Comparison of ENCODE assay signal across 19 cellular contexts in the genomic region with DNA sequence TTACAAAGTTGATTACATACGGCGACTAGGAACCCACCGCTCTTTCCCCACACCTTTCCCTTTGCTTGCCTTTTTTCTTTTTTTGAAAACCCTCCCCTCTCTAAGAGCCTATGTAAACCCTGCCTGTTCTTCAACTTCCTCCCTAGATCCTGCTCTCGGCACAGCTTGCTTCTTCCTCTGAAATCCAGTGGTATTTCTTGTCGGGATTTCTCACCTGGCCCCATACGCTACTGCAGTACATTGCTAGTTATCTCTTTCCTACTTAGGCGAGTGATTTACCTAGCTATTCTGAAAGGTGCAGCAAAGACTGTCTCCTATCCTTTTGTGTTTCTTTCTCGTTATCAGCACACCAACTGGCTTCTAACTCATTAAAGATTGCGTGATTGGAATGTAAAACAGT.
DNase-seq lines count a peak whose midpoint lies in the region; ATAC-seq and TF ChIP-seq lines count a peak whose summit lies in the region.
"Had no signal": no experiment of that assay in that cellular context is flagged by ENCODE, and none has a peak within 500 bp of the region (broad histone marks: within the 10 kb centered on the region; RNA-seq: fewer than 3 reads in every experiment).

No MANE protein-coding gene starts in this region.

- peak overlapping the region; percentile 39; the same call in 1 of the 2 replicates for H2BK20ac ChIP-seq in IMR-90 (ENCODE audit: low read depth, low read length)

- ATAC-seq in IMR-90 (ENCODE audit: low read depth) (no peak), gastroesophageal sphincter (no peak)
- ATAC-seq: A549 had no signal

- no peaks in the 10 kb centered on the region for H3K27me3 ChIP-seq in IMR-90 (ENCODE audit: control insufficient read depth, insufficient read depth, low read length)
- H3K27me3 ChIP-seq in gastroesophageal sphincter: no peaks in the 10 kb centered on the region
- H3K27me3 ChIP-seq: BE2C, SJCRH30 had no signal

- CTCF ChIA-PET in IMR-90 (lab: Yijun Ruan, JAX): no interaction called here

- in situ Hi-C loops in IMR-90 (cut with MboI; ENCODE audit: low sequenced_read_pairs): no loop called here

- peaks cover 12% of the 10 kb centered on the region for H3K9me1 ChIP-seq in IMR-90 (ENCODE audit: insufficient read depth, low read length)

- H3K4me3 ChIP-seq in IMR-90 (ENCODE audit: insufficient read depth, low read depth, low read length): no peak overlapping the region
- H3K4me3 ChIP-seq in gastroesophageal sphincter: no peak overlapping the region
- H3K4me3 ChIP-seq: A549, SJCRH30 had no signal

- H4K91ac ChIP-seq in IMR-90 (ENCODE audit: insufficient read depth, low read depth, low read length): no peak overlapping the region

- no TSS peak for BruUV-seq in IMR-90 (replicated peaks; lab: Mats Ljungman, UMichigan)

- H3K36me3 Mint-ChIP-seq in chondrocyte (ENCODE audit: low read depth) (peaks cover 5% of the 10 kb centered on the region), osteocyte (ENCODE audit: unreplicated experiment) (peaks cover 23% of the 10 kb centered on the region), immature natural killer cell (no peaks in the 10 kb centered on the region)

- H3K27me3 Mint-ChIP-seq in chondrocyte (ENCODE audit: low read depth): no peaks in the 10 kb centered on the region
- H3K27me3 Mint-ChIP-seq in osteocyte (ENCODE audit: unreplicated experiment): no peaks in the 10 kb centered on the region
- H3K27me3 Mint-ChIP-seq in immature natural killer cell (ENCODE audit: low read depth in 3 of 3): peaks cover 6 to 10% (median 9%) of the 10 kb centered on the region in 3 donors

- H3K36me3 ChIP-seq in IMR-90 (ENCODE audit: control insufficient read depth, insufficient read depth, low read length) (no peaks in the 10 kb centered on the region), gastroesophageal sphincter (no peaks in the 10 kb centered on the region)
- H3K36me3 ChIP-seq: BE2C, SJCRH30 had no signal

- no peak overlapping the region for H3K4me2 ChIP-seq in IMR-90 (ENCODE audit: low read depth, low read length)
- H3K4me2 ChIP-seq: A549, KMS-11 had no signal

- no peak for TF ChIP-seq RAD21 in IMR-90 (IDR thresholded peaks at IDR 0.05; ENCODE audit: low read length)

- DNase-seq in IMR-90 (no peak), chondrocyte (ENCODE audit: low spot score) (no peak), osteocyte (ENCODE audit: extremely low spot score, unreplicated experiment) (no peak), NCI-H510A (lab: John Stamatoyannopoulos, UW) (no peak), NCI-H69 (lab: John Stamatoyannopoulos, UW) (no peak), immature natural killer cell (no peak), substantia nigra (lab: John Stamatoyannopoulos, UW) (no peak)
- DNase-seq: BE2C, HCEC 1CT, NCI-H1105, NCI-H146, NCI-H2029 treated with DMSO at 0.1 percent for 48 hours, NCI-H226, NCI-H524, OCI-M1, SJCRH30 had no signal

- H3K23ac ChIP-seq in IMR-90 (ENCODE audit: low read depth, low read length): no peak overlapping the region; the same call in 1 of the 2 replicates

- intact Hi-C loops in IMR-90 (cut with micrococcal nuclease): loop anchor here (2.0 kb wide), 1 partner anchor 171 kb away; no protein-coding TSS in a partner anchor

- H2BK120ac ChIP-seq in IMR-90 (ENCODE audit: low read depth, low read length): peak overlapping the region; percentile 16; the same call in 1 of the 2 replicates

- POLR2A ChIA-PET in IMR-90 (lab: Charles Lee; ENCODE audit: unreplicated experiment): no interaction called here

- H3K4me3 Mint-ChIP-seq in chondrocyte (ENCODE audit: unreplicated experiment) (no peak overlapping the region), osteocyte (ENCODE audit: unreplicated experiment) (no peak overlapping the region), immature natural killer cell (no peak overlapping the region)

- H4K20me1 ChIP-seq in IMR-90 (ENCODE audit: insufficient read depth, low read length): no peaks in the 10 kb centered on the region

- peak overlapping the region; percentile 11 for H2AK5ac ChIP-seq in IMR-90 (ENCODE audit: low read depth, low read length)

- no peak overlapping the region for H2AFZ ChIP-seq in IMR-90 (replicated peaks; ENCODE audit: low read length, poor library complexity)

- H3K4me1 Mint-ChIP-seq in chondrocyte (ENCODE audit: low read depth) (peaks cover 84% of the 10 kb centered on the region), osteocyte (ENCODE audit: unreplicated experiment) (peaks cover 90% of the 10 kb centered on the region), immature natural killer cell (no peaks in the 10 kb centered on the region)

- peak overlapping the region in 1 of 2 experiments; percentile 7; a peak in 1 of 4 replicates for H4K8ac ChIP-seq in IMR-90 (ENCODE audit: low read depth in 2 of 2, low read length in 2 of 2)

- H3K27ac ChIP-seq in IMR-90 (ENCODE audit: insufficient read depth, low read length): no peak overlapping the region
- peak overlapping the region in 3 of 4 donors; percentile 77 to 80 (median 78) for H3K27ac ChIP-seq in gastroesophageal sphincter
- no peak overlapping the region for H3K27ac ChIP-seq in substantia nigra (ENCODE audit: low read depth, low read length, poor library complexity, severe bottlenecking)
- H3K27ac ChIP-seq: A549, KMS-11, SJCRH30 had no signal

- TF ChIP-seq POLR2A in IMR-90 (IDR thresholded peaks at IDR 0.05; ENCODE audit: low read depth, low read length): no peak
- no peak for TF ChIP-seq POLR2A in gastroesophageal sphincter (IDR thresholded peaks at IDR 0.05)

- 92% methylated on average over 7 of the region's 9 CpGs; no CpG with 5 or more reads in 1 of the 2 experiments for WGBS in IMR-90 (ENCODE audit: extremely low coverage in 2 of 2, insufficient read length in 1 of 2), 2 experiments
- WGBS in gastroesophageal sphincter (ENCODE audit: low coverage in 1 of 2), 2 donors: 89 to 92% methylated on average over 9 of the region's 9 CpGs

- peak overlapping the region; percentile 89 for H3K27ac Mint-ChIP-seq in chondrocyte (ENCODE audit: unreplicated experiment)
- H3K27ac Mint-ChIP-seq in osteocyte (ENCODE audit: unreplicated experiment): peak overlapping the region; percentile 92
- H3K27ac Mint-ChIP-seq in immature natural killer cell: no peak overlapping the region

- no peak overlapping the region for H3K14ac ChIP-seq in IMR-90 (replicated peaks; ENCODE audit: low read depth, low read length)

- dilution Hi-C loops in IMR-90 (cut with HindIII; ENCODE audit: low sequenced_read_pairs, unreplicated experiment): no loop called here

- no peaks in the 10 kb centered on the region for H3K9me3 ChIP-seq in IMR-90 (ENCODE audit: control insufficient read depth, insufficient read depth, low read length)
- H3K9me3 ChIP-seq in gastroesophageal sphincter: no peaks in the 10 kb centered on the region
- H3K9me3 ChIP-seq: A549, BE2C, SJCRH30 had no signal

- H3K18ac ChIP-seq in IMR-90 (ENCODE audit: low read depth, low read length): no peak overlapping the region

- peaks cover 0 to 11% of the 10 kb centered on the region in 2 experiments; a peak in 1 of 4 replicates for H3K79me1 ChIP-seq in IMR-90 (ENCODE audit: low read depth in 1 of 2, low read length in 2 of 2)

- no peak overlapping the region; the same call in 1 of the 2 replicates for H4K5ac ChIP-seq in IMR-90 (ENCODE audit: low read depth, low read length)

- H3K56ac ChIP-seq in IMR-90 (ENCODE audit: extremely low read depth, insufficient read depth, low read length): no peak overlapping the region; the same call in 1 of the 2 replicates

- peak overlapping the region; percentile 47; the same call in 2 of the 3 replicates for H2BK15ac ChIP-seq in IMR-90 (ENCODE audit: low read depth, low read length)

- no peak overlapping the region for H2AK9ac ChIP-seq in IMR-90 (replicated peaks; ENCODE audit: low read depth, low read length, poor library complexity)

- no peak overlapping the region for H3K9ac ChIP-seq in IMR-90 (ENCODE audit: low read depth, low read length)
- H3K9ac ChIP-seq: KMS-11 had no signal

- TF ChIP-seq CTCF in IMR-90 (conservative IDR thresholded peaks at IDR 0.05; ENCODE audit: low read depth, low read length) (no peak), chondrocyte (IDR thresholded peaks at IDR 0.05) (no peak), gastroesophageal sphincter (IDR thresholded peaks at IDR 0.05) (no peak), osteocyte (IDR thresholded peaks at IDR 0.05) (no peak)

- H3K4me1 ChIP-seq in IMR-90 (ENCODE audit: control insufficient read depth, insufficient read depth, low read length) (peaks cover 15% of the 10 kb centered on the region), gastroesophageal sphincter (peaks cover 2 to 52% (median 22%) of the 10 kb centered on the region in 3 donors)
- H3K4me1 ChIP-seq: A549, BE2C had no signal

- no peaks in the 10 kb centered on the region for H3K9me3 Mint-ChIP-seq in chondrocyte (ENCODE audit: low read depth)
- peaks cover 4% of the 10 kb centered on the region for H3K9me3 Mint-ChIP-seq in osteocyte (ENCODE audit: unreplicated experiment)
- peaks cover 0 to 2% (median 0%) of the 10 kb centered on the region in 6 donors for H3K9me3 Mint-ChIP-seq in immature natural killer cell

- peak overlapping the region; percentile 55; the same call in 1 of the 2 replicates for H3K4ac ChIP-seq in IMR-90 (ENCODE audit: low read depth, low read length)

- no peak overlapping the region for H2BK5ac ChIP-seq in IMR-90 (ENCODE audit: low read depth, low read length, poor library complexity, severe bottlenecking)

- no peak for TF ChIP-seq EP300 in gastroesophageal sphincter (IDR thresholded peaks at IDR 0.05)

TF ChIP-seq in IMR-90, 13 proteins besides CTCF, POLR2A, EP300 and RAD21 (continues in another document):
- TF ChIP-seq, protein P1, sequence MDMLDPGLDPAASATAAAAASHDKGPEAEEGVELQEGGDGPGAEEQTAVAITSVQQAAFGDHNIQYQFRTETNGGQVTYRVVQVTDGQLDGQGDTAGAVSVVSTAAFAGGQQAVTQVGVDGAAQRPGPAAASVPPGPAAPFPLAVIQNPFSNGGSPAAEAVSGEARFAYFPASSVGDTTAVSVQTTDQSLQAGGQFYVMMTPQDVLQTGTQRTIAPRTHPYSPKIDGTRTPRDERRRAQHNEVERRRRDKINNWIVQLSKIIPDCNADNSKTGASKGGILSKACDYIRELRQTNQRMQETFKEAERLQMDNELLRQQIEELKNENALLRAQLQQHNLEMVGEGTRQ (IDR thresholded peaks at IDR 0.05; ENCODE audit: low read depth, low read length): no peak
- TF ChIP-seq MAFK (IDR thresholded peaks at IDR 0.05; ENCODE audit: low read depth, low read length): no peak
- TF ChIP-seq MAZ (IDR thresholded peaks at IDR 0.05; ENCODE audit: borderline replicate concordance, low read depth, low read length): no peak
- no peak for TF ChIP-seq SMC3 (IDR thresholded peaks at IDR 0.05; ENCODE audit: low read depth, low read length)
- no peak for TF ChIP-seq RCOR1 (IDR thresholded peaks at IDR 0.05; ENCODE audit: insufficient replicate concordance, low read length)
- TF ChIP-seq NFE2L2 (IDR thresholded peaks at IDR 0.05; ENCODE audit: low read depth, low read length): no peak
- TF ChIP-seq RFX5 (IDR thresholded peaks at IDR 0.05; ENCODE audit: low read depth, low read length): no peak
- no peak for TF ChIP-seq BHLHE40 (IDR thresholded peaks at IDR 0.05; ENCODE audit: low read depth, low read length)
- no peak for TF ChIP-seq CEBPB (IDR thresholded peaks at IDR 0.05; ENCODE audit: low read depth, low read length)
- no peak for TF ChIP-seq FOS (IDR thresholded peaks at IDR 0.05; ENCODE audit: low read depth, low read length)
- no peak for TF ChIP-seq CHD1 (IDR thresholded peaks at IDR 0.05; ENCODE audit: low read depth, low read length)

Comparison
In these comparisons a context has a peak if more than half of its experiments do, and no peak if none do; other contexts are left out.
1. H3K27ac ChIP-seq: peak in gastroesophageal sphincter (3 of 4); none in IMR-90 (single experiment) and substantia nigra (single experiment).
2. H3K27ac Mint-ChIP-seq: peak in chondrocyte (single experiment) and osteocyte (single experiment); none in immature natural killer cell (0 of 6).